ENCODE assay signal across 9 cellular contexts in the genomic region with DNA sequence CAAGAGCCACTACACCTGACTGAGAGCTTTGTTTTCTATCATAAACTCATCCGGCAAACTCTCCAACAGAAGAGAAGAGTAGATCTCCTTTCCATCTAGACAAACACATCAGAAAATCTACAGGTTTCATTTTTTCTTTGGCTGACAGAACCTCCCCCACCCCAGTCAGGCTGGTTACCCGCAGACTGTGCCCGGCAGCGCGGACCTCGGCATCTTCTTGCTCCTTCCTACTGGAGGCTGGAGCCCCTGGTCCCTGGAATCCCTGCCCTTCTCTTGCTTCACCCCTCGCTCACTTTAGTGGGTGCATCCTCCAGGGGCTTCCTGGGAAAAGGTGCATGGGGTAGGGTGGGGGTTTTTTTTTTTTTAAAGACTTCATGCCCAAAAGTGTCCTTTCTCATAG. TPM values are rescaled to one million over a fixed set of nuclear protein-coding genes. Genes with fewer than 3 reads are reported as not detected.
"Had no signal": no experiment of that assay in that cellular context is flagged by ENCODE, and none has a peak within 500 bp of the region (broad histone marks: within the 10 kb centered on the region; RNA-seq: fewer than 3 reads in every experiment).

No MANE protein-coding gene starts in this region.

- ATAC-seq: GM12878 had no signal

- H3K4me3 ChIP-seq: GM12878 had no signal

- FAIRE-seq: G401.6, GM12878, GM12891, GM12892, GM18507, GM19239 had no signal

- DNase-seq: GDM1, GF-D8 had no signal

RNA-seq across cellular contexts. Expression of a gene that starts 23.0 kb away (rescaled TPM):
- total RNA-seq: G401, GM12878 had no signal
- polyA plus RNA-seq: GM12878 had no signal
